ENCODE assay signal across 7 cellular contexts in genomic region chr17:979211-979538, GRCh38. TPM values are rescaled to one million over a fixed set of nuclear protein-coding genes. Genes with fewer than 3 reads are reported as not detected.
DNase-seq lines count a peak whose midpoint lies in the region; ATAC-seq and TF ChIP-seq lines count a peak whose summit lies in the region.

No MANE protein-coding gene starts in this region.

- H3K36me3 ChIP-seq in iPS-18a (ENCODE audit: control insufficient read depth, low read depth, low read length) = no peaks in the 10 kb centered on the region
- H3K36me3 ChIP-seq in thoracic aorta = no peaks in the 10 kb centered on the region

- H3K27me3 Mint-ChIP-seq in WTC11 (ENCODE audit: low read depth) = no peaks in the 10 kb centered on the region

- no peaks in the 10 kb centered on the region for H3K27me3 ChIP-seq in iPS-18a (ENCODE audit: control insufficient read depth, insufficient read depth, low read length)
- no peaks in the 10 kb centered on the region for H3K27me3 ChIP-seq in thoracic aorta (replicated peaks; ENCODE audit: insufficient read depth)

- CTCF ChIA-PET in WTC11 (lab: Charles Lee) = interaction anchor here (0.5 to 6.8 kb wide), 27 partner anchors 14 to 568 kb away, joined by 3 to 190 read pairs (median 6); partner anchors contain the start of genes GLOD4, MRM3 and TIMM22

- H3K4me1 ChIP-seq in iPS-18a (ENCODE audit: control insufficient read depth, low read depth, low read length) (peaks cover 26% of the 10 kb centered on the region), thoracic aorta (ENCODE audit: control insufficient read depth in 1 of 2, low read depth in 2 of 2) (peaks cover 7 to 40% of the 10 kb centered on the region in 2 donors)

- DNase-seq in WTC11 (ENCODE audit: low spot score) (no peak), thoracic aorta (ENCODE audit: low spot score) (no peak), cerebellum (ENCODE audit: low spot score) (no peak), NCI-H2029 (lab: John Stamatoyannopoulos, UW) (no peak), COR-L47 (lab: John Stamatoyannopoulos, UW) (no peak)

- ATAC-seq in HG02840 (IDR thresholded peaks at IDR 0.05; ENCODE audit: low FRiP score, unreplicated experiment) (peak; percentile 45), WTC11 (no peak), thoracic aorta (ENCODE audit: insufficient number of reproducible peaks, low FRiP score, low read depth) (no peak)

- H3K27ac Mint-ChIP-seq in WTC11 = no peak overlapping the region

- H3K9me3 ChIP-seq in iPS-18a (ENCODE audit: control insufficient read depth, low read depth, low read length) (no peaks in the 10 kb centered on the region), thoracic aorta (no peaks in the 10 kb centered on the region)

- POLR2A ChIA-PET in WTC11 (lab: Charles Lee) = interaction anchor here (1.0 to 2.8 kb wide), 10 partner anchors 8 to 197 kb away, joined by 3 to 32 read pairs (median 4); partner anchors contain the start of genes GLOD4 and MRM3

- TF ChIP-seq CTCF in WTC11 (IDR thresholded peaks at IDR 0.05) = no peak
- no peak for TF ChIP-seq CTCF in thoracic aorta (IDR thresholded peaks at IDR 0.05)

- no peak overlapping the region for H3K9ac ChIP-seq in iPS-18a (ENCODE audit: low read length)

- H3K4me3 Mint-ChIP-seq in WTC11 = peak overlapping the region; percentile 53

- H3K9me3 Mint-ChIP-seq in WTC11 = no peaks in the 10 kb centered on the region

- H3K4me1 Mint-ChIP-seq in WTC11 = peaks cover 39% of the 10 kb centered on the region

- no peak overlapping the region for H3K27ac ChIP-seq in iPS-18a (ENCODE audit: low read length)
- H3K27ac ChIP-seq in thoracic aorta = no peak overlapping the region

- H3K4me3 ChIP-seq in iPS-18a (ENCODE audit: low read length) (peak overlapping the region; percentile 53), thoracic aorta (peak overlapping the region; percentile 76)

- peaks cover 2% of the 10 kb centered on the region; the same call in 1 of the 2 replicates for H3K36me3 Mint-ChIP-seq in WTC11

TF ChIP-seq in WTC11, 78 proteins besides CTCF, POLR2A, EP300 and RAD21:
- TF ChIP-seq ZNF396 (CRISPR knock-in tag; IDR thresholded peaks at IDR 0.05; ENCODE audit: borderline replicate concordance) (no peak), NR3C1 (CRISPR knock-in tag; conservative IDR thresholded peaks at IDR 0.05; ENCODE audit: low read depth) (no peak), TEAD1 (CRISPR knock-in tag; IDR thresholded peaks at IDR 0.05) (no peak), ZNF281 (CRISPR knock-in tag; IDR thresholded peaks at IDR 0.05) (no peak), EMX1 (CRISPR knock-in tag; IDR thresholded peaks at IDR 0.05) (no peak), CREM (CRISPR knock-in tag; IDR thresholded peaks at IDR 0.05) (no peak)
TF ChIP-seq in WTC11: peak in this region for 0.

RNA-seq across cellular contexts. Expression of gene NXN, which starts 0.4 kb away (rescaled TPM):
- 96.8 to 100 TPM (median 98.7 TPM) in 3 replicates for total RNA-seq in WTC11 (2021)
- total RNA-seq in thoracic aorta = 10 to 100 TPM; 13.9 to 18.9 TPM
- 36.2 TPM for total RNA-seq in cerebellum

RNA-seq across cellular contexts. Expression of gene TIMM22, which starts 17.8 kb away (rescaled TPM):
- 17.2 to 18.0 TPM (median 17.4 TPM) in 3 replicates for total RNA-seq in WTC11 (2021)
- total RNA-seq in thoracic aorta = 10 to 100 TPM; 12.6 to 13.0 TPM
- 10.3 TPM for total RNA-seq in cerebellum
